ENCODE assay signal across 8 cellular contexts in genomic region chr22:31970490-31971444, GRCh38. TPM values are rescaled to one million over a fixed set of nuclear protein-coding genes. Genes with fewer than 3 reads are reported as not detected.
DNase-seq lines count a peak whose midpoint lies in the region; ATAC-seq lines count a peak whose summit lies in the region.

No MANE protein-coding gene starts in this region.

- no peaks in the 10 kb centered on the region for H3K4me1 ChIP-seq in ectodermal cell (ENCODE audit: control insufficient read depth, insufficient read depth, low read length)

- peaks cover 15% of the 10 kb centered on the region for H3K4me1 Mint-ChIP-seq in activated CD8-positive, alpha-beta T cell treated with anti-CD3 and anti-CD28 coated beads, Interleukin-2, amount 10 ng/mL, durations not matched to agents 7 days and 5 days (ENCODE audit: low read depth)

- H3K27ac ChIP-seq in ectodermal cell (ENCODE audit: insufficient read depth, low read depth, low read length, poor library complexity, severe bottlenecking) = no peak overlapping the region

- 25% methylated on average over 55 of the region's 55 CpGs for WGBS in ectodermal cell, 2 experiments

- peak overlapping the region; percentile 8 for H3K27ac Mint-ChIP-seq in activated CD8-positive, alpha-beta T cell treated with anti-CD3 and anti-CD28 coated beads, Interleukin-2, amount 10 ng/mL, durations not matched to agents 7 days and 5 days

- H3K36me3 ChIP-seq in ectodermal cell (ENCODE audit: control insufficient read depth, insufficient read depth, low read length) = no peaks in the 10 kb centered on the region

- DNase-seq in NCI-H1436 (lab: John Stamatoyannopoulos, UW) (peak; percentile 76), NCI-H1436 treated with DMSO at 0.1 percent for 48 hours (lab: John Stamatoyannopoulos, UW) (no peak), NCI-H774 (lab: John Stamatoyannopoulos, UW) (peak; percentile 49), lung microvascular endothelial cell (ENCODE audit: low read depth in 2 of 2) (peak; percentile 66 to 80)
- DNase-seq in activated CD8-positive, alpha-beta T cell treated with anti-CD3 and anti-CD28 coated beads, Interleukin-2, amount 10 ng/mL, durations not matched to agents 7 days and 5 days = peak; percentile 86
- peak; percentile 68 to 80 (median 71) for DNase-seq in stimulated activated CD4-positive, alpha-beta T cell treated with anti-CD3 and anti-CD28 coated beads, TNF-alpha, amount 100 ng/mL, for 4 hours (ENCODE audit: low read depth in 3 of 3)

- H3K9me3 Mint-ChIP-seq in activated CD8-positive, alpha-beta T cell treated with anti-CD3 and anti-CD28 coated beads, Interleukin-2, amount 10 ng/mL, durations not matched to agents 7 days and 5 days (ENCODE audit: insufficient read depth) = no peaks in the 10 kb centered on the region

- peak overlapping the region; percentile 75 for H3K4me3 Mint-ChIP-seq in activated CD8-positive, alpha-beta T cell treated with anti-CD3 and anti-CD28 coated beads, Interleukin-2, amount 10 ng/mL, durations not matched to agents 7 days and 5 days

- no peaks in the 10 kb centered on the region for H3K9me3 ChIP-seq in ectodermal cell (ENCODE audit: control insufficient read depth, low read length)

- CTCF ChIA-PET in activated CD8-positive, alpha-beta T cell treated with anti-CD3 and anti-CD28 coated beads, Interleukin-2, amount 10 ng/mL, durations not matched to agents 7 days and 5 days (lab: Charles Lee) = interaction anchor here (0.5 to 4.9 kb wide), 52 partner anchors 8 to 863 kb away, joined by 3 to 68 read pairs (median 4); partner anchors contain the start of genes DEPDC5, FBXO7, PISD and RTCB

- H3K36me3 Mint-ChIP-seq in activated CD8-positive, alpha-beta T cell treated with anti-CD3 and anti-CD28 coated beads, Interleukin-2, amount 10 ng/mL, durations not matched to agents 7 days and 5 days (ENCODE audit: low read depth) = no peaks in the 10 kb centered on the region

- no peaks in the 10 kb centered on the region for H3K27me3 Mint-ChIP-seq in activated CD8-positive, alpha-beta T cell treated with anti-CD3 and anti-CD28 coated beads, Interleukin-2, amount 10 ng/mL, durations not matched to agents 7 days and 5 days (ENCODE audit: low read depth)

- peaks cover 8% of the 10 kb centered on the region for H3K27me3 ChIP-seq in ectodermal cell (ENCODE audit: control insufficient read depth, insufficient read depth, low read length, poor library complexity, severe bottlenecking)

- POLR2A ChIA-PET in activated CD8-positive, alpha-beta T cell treated with anti-CD3 and anti-CD28 coated beads, Interleukin-2, amount 10 ng/mL, durations not matched to agents 7 days and 5 days (lab: Charles Lee) = interaction anchor here (0.9 to 1.3 kb wide), 2 partner anchors 160 to 309 kb away, joined by 3 read pairs; partner anchors contain the start of gene PISD

- ATAC-seq in HG03342 (IDR thresholded peaks at IDR 0.05; ENCODE audit: unreplicated experiment) = peak; percentile 66
- ATAC-seq in activated CD8-positive, alpha-beta T cell treated with anti-CD3 and anti-CD28 coated beads, Interleukin-2, amount 10 ng/mL, durations not matched to agents 7 days and 5 days = peak; percentile 95

- peak overlapping the region; percentile 35 for H3K4me3 ChIP-seq in ectodermal cell (ENCODE audit: insufficient read depth, low read depth, low read length)

RNA-seq across cellular contexts. Expression of gene YWHAH, which starts 26.4 kb away (rescaled TPM):
- total RNA-seq in activated CD8-positive, alpha-beta T cell treated with anti-CD3 and anti-CD28 coated beads, Interleukin-2, amount 10 ng/mL, durations not matched to agents 7 days and 5 days = 100 to 1,000 TPM; 248 to 251 TPM
- polyA plus RNA-seq in ectodermal cell (2013, experiment 1 of 4) = 182 TPM
- polyA plus RNA-seq in ectodermal cell (2013, experiment 2 of 4) = 177 TPM
- polyA plus RNA-seq in ectodermal cell (2013, experiment 3 of 4) = 168 TPM
- 174 TPM for polyA plus RNA-seq in ectodermal cell (2013, experiment 4 of 4)
- 89.6 and 103 TPM in 2 replicates for total RNA-seq in lung microvascular endothelial cell
